ENCODE assay signal across 2 cellular contexts in the genomic region with DNA sequence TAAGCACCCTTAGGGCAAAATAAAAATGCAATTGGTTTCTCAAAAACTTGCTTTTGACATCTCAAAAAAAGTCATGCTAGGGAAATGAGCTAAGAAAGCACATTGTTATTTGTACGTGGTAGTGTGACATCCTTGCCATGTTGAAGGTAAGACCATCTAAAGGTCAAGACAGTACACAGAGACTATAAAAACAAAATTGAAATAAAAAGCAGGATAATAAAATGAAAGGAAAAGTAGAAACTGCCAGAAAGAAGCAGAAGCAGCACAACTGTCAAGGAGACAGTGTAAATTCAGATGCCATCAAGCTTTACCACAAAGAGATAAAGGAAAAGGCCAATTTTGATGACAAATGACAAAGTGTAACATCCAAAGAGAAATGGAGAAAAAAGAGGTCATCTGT. TPM values are rescaled to one million over a fixed set of nuclear protein-coding genes. Genes with fewer than 3 reads are reported as not detected.
"Had no signal": no experiment of that assay in that cellular context is flagged by ENCODE, and none has a peak within 500 bp of the region (broad histone marks: within the 10 kb centered on the region; RNA-seq: fewer than 3 reads in every experiment).

No MANE protein-coding gene starts in this region.

RNA-seq across cellular contexts. Expression of a gene that starts 11.5 kb away (rescaled TPM):
- total RNA-seq: left ventricle myocardium inferior had no signal

RNA-seq across cellular contexts. Expression of a gene that starts 18.6 kb away (rescaled TPM):
- polyA plus RNA-seq: urinary bladder had no signal
